Comparison of ENCODE assay signal across 8 cellular contexts in the genomic region with DNA sequence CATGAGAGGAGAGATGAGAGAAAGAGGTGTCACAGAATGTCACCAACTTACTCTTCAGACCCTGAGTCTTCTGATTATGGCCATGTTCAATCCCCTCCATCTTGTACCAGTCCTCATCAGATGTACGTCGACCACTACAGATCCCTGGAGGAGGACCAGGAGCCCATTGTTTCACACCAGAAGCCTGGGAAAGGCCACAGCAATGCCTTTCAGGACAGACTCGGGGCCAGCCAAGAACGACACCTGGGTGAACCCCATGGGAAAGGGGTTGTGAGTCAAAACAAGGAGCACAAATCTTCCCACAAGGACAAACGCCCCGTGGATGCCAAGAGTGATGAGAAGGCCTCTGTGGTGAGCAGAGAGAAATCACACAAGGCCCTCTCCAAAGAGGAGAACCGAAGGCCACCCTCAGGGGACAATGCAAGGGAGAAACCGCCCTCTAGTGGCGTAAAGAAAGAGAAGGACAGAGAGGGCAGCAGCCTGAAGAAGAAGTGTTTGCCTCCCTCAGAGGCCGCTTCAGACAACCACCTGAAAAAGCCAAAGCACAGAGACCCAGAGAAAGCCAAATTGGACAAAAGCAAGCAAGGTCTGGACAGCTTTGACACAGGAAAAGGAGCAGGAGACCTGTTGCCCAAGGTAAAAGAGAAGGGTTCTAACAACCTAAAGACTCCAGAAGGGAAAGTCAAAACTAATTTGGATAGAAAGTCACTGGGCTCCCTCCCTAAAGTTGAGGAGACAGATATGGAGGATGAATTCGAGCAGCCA. TPM values are rescaled to one million over a fixed set of nuclear protein-coding genes. Genes with fewer than 3 reads are reported as not detected.
DNase-seq lines count a peak whose midpoint lies in the region; ATAC-seq and TF ChIP-seq lines count a peak whose summit lies in the region.

No MANE protein-coding gene starts in this region.

- no peak overlapping the region for H3K23ac ChIP-seq in neuronal stem cell (ENCODE audit: low read depth, low read length, poor library complexity)

- peaks cover 14% of the 10 kb centered on the region for H3K4me1 ChIP-seq in ACC112 (ENCODE audit: control insufficient read depth, insufficient read depth, low read length, unreplicated experiment)
- H3K4me1 ChIP-seq in esophagus muscularis mucosa: peaks cover 7 to 26% (median 23%) of the 10 kb centered on the region in 4 donors
- no peaks in the 10 kb centered on the region for H3K4me1 ChIP-seq in neuronal stem cell (ENCODE audit: control insufficient read depth in 2 of 2, insufficient read depth in 1 of 2, low read depth in 1 of 2, low read length in 2 of 2)
- H3K4me1 ChIP-seq in uterus: no peaks in the 10 kb centered on the region

- H4K91ac ChIP-seq in neuronal stem cell (ENCODE audit: low read depth, low read length, poor library complexity): no peak overlapping the region

- no peak overlapping the region for H3K4me3 Mint-ChIP-seq in activated CD4-positive, alpha-beta T cell treated with anti-CD3 and anti-CD28 coated beads, Interleukin-2, amount 10 ng/mL, durations not matched to agents 24 days and 14 days

- peaks cover 25% of the 10 kb centered on the region for H3K4me1 Mint-ChIP-seq in activated CD4-positive, alpha-beta T cell treated with anti-CD3 and anti-CD28 coated beads, Interleukin-2, amount 10 ng/mL, durations not matched to agents 24 days and 14 days

- no peaks in the 10 kb centered on the region for H3K27me3 ChIP-seq in ACC112 (ENCODE audit: insufficient read depth, low read length)
- H3K27me3 ChIP-seq in esophagus muscularis mucosa: no peaks in the 10 kb centered on the region
- H3K27me3 ChIP-seq in neuronal stem cell (ENCODE audit: control insufficient read depth in 3 of 3, insufficient read depth in 3 of 3, low read depth in 1 of 3, low read length in 3 of 3): no peaks in the 10 kb centered on the region
- no peaks in the 10 kb centered on the region for H3K27me3 ChIP-seq in uterus

- H3K4me3 ChIP-seq in ACC112 (ENCODE audit: low read depth, low read length): no peak overlapping the region
- H3K4me3 ChIP-seq in esophagus muscularis mucosa: no peak overlapping the region
- H3K4me3 ChIP-seq in neuronal stem cell (ENCODE audit: low read length in 2 of 2): no peak overlapping the region
- H3K4me3 ChIP-seq in uterus: no peak overlapping the region

- peaks cover 46% of the 10 kb centered on the region for H3K36me3 ChIP-seq in ACC112 (ENCODE audit: insufficient read depth, low read length)
- H3K36me3 ChIP-seq in esophagus muscularis mucosa: peaks cover 56 to 75% (median 64%) of the 10 kb centered on the region in 4 donors
- H3K36me3 ChIP-seq in neuronal stem cell (replicated peaks in 1 of 2; ENCODE audit: control insufficient read depth in 2 of 2, insufficient read depth in 2 of 2, low read length in 2 of 2): peaks cover 37 to 97% of the 10 kb centered on the region in 2 donors
- peaks cover 0 to 3% of the 10 kb centered on the region in 2 donors for H3K36me3 ChIP-seq in uterus

- no peak for ATAC-seq in GM21360 (IDR thresholded peaks at IDR 0.05; ENCODE audit: unreplicated experiment)

- DNase-seq in GDM1 (lab: John Stamatoyannopoulos, UW) (peak; percentile 15), NCI-H1694 (lab: John Stamatoyannopoulos, UW) (peak; percentile 33), esophagus muscularis mucosa (ENCODE audit: extremely low spot score) (no peak), neuronal stem cell (ENCODE audit: low spot score) (peak; percentile 11), uterus (no peak)
- peak; percentile 79 for DNase-seq in activated CD4-positive, alpha-beta T cell treated with anti-CD3 and anti-CD28 coated beads, Interleukin-2, amount 10 ng/mL, durations not matched to agents 24 days and 14 days

- peaks cover 59% of the 10 kb centered on the region for H3K36me3 Mint-ChIP-seq in activated CD4-positive, alpha-beta T cell treated with anti-CD3 and anti-CD28 coated beads, Interleukin-2, amount 10 ng/mL, durations not matched to agents 24 days and 14 days (ENCODE audit: low read depth)

- WGBS in esophagus muscularis mucosa: 57% methylated on average over 8 of the region's 11 CpGs
- WGBS in neuronal stem cell (ENCODE audit: extremely low coverage in 2 of 2, insufficient read length in 2 of 2, insufficient replicate concordance in 1 of 2), 2 donors: no CpG with 5 or more reads among the region's 11 CpGs

- H3K18ac ChIP-seq in neuronal stem cell (ENCODE audit: low read length): no peak overlapping the region

- no peaks in the 10 kb centered on the region for H3K9me3 ChIP-seq in esophagus muscularis mucosa
- no peaks in the 10 kb centered on the region for H3K9me3 ChIP-seq in neuronal stem cell (replicated peaks in 1 of 2; ENCODE audit: control insufficient read depth in 2 of 2, insufficient read depth in 1 of 2, low read depth in 1 of 2, low read length in 2 of 2)
- no peaks in the 10 kb centered on the region for H3K9me3 ChIP-seq in uterus

- H3K79me2 ChIP-seq in ACC112 (ENCODE audit: control insufficient read depth, insufficient read depth, low read length, unreplicated experiment): peaks cover 51% of the 10 kb centered on the region

- H3K14ac ChIP-seq in neuronal stem cell (ENCODE audit: low read length): no peak overlapping the region

- TF ChIP-seq CTCF in esophagus muscularis mucosa (IDR thresholded peaks at IDR 0.05) (peak in 2 of 3 experiments; percentile 26 to 52), uterus (IDR thresholded peaks at IDR 0.05) (peak in 1 of 4 experiments; percentile 19)

- H2BK120ac ChIP-seq in neuronal stem cell (ENCODE audit: low read depth, low read length): no peak overlapping the region

- no peak overlapping the region for H2BK15ac ChIP-seq in neuronal stem cell (ENCODE audit: low read length)

- no peak overlapping the region for H2BK12ac ChIP-seq in neuronal stem cell (ENCODE audit: low read length)

- TF ChIP-seq POLR2A in esophagus muscularis mucosa (IDR thresholded peaks at IDR 0.05; ENCODE audit: low read depth) (no peak), uterus (IDR thresholded peaks at IDR 0.05) (no peak)

- H3K27ac ChIP-seq in ACC112 (ENCODE audit: low read depth, low read length) (peak overlapping the region; percentile 11; the same call in 1 of the 2 replicates), esophagus muscularis mucosa (replicated peaks in 1 of 4) (no peak overlapping the region), neuronal stem cell (replicated peaks; ENCODE audit: low read length) (no peak overlapping the region), uterus (no peak overlapping the region)

- no peak overlapping the region for H3K4ac ChIP-seq in neuronal stem cell (ENCODE audit: low read length)

- no peak overlapping the region for H2AFZ ChIP-seq in ACC112 (ENCODE audit: low read length, unreplicated experiment)
- H2AFZ ChIP-seq in neuronal stem cell (ENCODE audit: low read length): no peak overlapping the region

- H4K8ac ChIP-seq in neuronal stem cell (ENCODE audit: low read depth, low read length): no peak overlapping the region

- intact Hi-C loops in activated CD4-positive, alpha-beta T cell treated with anti-CD3 and anti-CD28 coated beads, Interleukin-2, amount 10 ng/mL, durations not matched to agents 24 days and 14 days (cut with micrococcal nuclease): loop anchor here (1.0 kb wide), 1 partner anchor 60 kb away; a partner anchor contains a TSS
- intact Hi-C loops in esophagus muscularis mucosa (cut with DNase I): no loop called here
- intact Hi-C loops in uterus (cut with DNase I; ENCODE audit: low total_unique reads): no loop called here

- no peak overlapping the region for H3K4me2 ChIP-seq in neuronal stem cell (ENCODE audit: insufficient read depth, low read length, poor library complexity, severe bottlenecking)

- peak overlapping the region; percentile 32 for H3K27ac Mint-ChIP-seq in activated CD4-positive, alpha-beta T cell treated with anti-CD3 and anti-CD28 coated beads, Interleukin-2, amount 10 ng/mL, durations not matched to agents 24 days and 14 days

- no peaks in the 10 kb centered on the region for H3K27me3 Mint-ChIP-seq in activated CD4-positive, alpha-beta T cell treated with anti-CD3 and anti-CD28 coated beads, Interleukin-2, amount 10 ng/mL, durations not matched to agents 24 days and 14 days

- H2BK5ac ChIP-seq in neuronal stem cell (ENCODE audit: low read length): no peak overlapping the region

- H2AK5ac ChIP-seq in neuronal stem cell (ENCODE audit: low read depth, low read length): no peak overlapping the region

- H3K9me3 Mint-ChIP-seq in activated CD4-positive, alpha-beta T cell treated with anti-CD3 and anti-CD28 coated beads, Interleukin-2, amount 10 ng/mL, durations not matched to agents 24 days and 14 days: no peaks in the 10 kb centered on the region

- no peak for TF ChIP-seq EP300 in esophagus muscularis mucosa (IDR thresholded peaks at IDR 0.05)

- no peak overlapping the region for H3K9ac ChIP-seq in neuronal stem cell (ENCODE audit: low read depth, low read length, poor library complexity)

- no peaks in the 10 kb centered on the region for H3K79me1 ChIP-seq in neuronal stem cell (ENCODE audit: low read depth, low read length)

RNA-seq across cellular contexts. Expression of a gene that starts 8.0 kb away (rescaled TPM):
- total RNA-seq in activated CD4-positive, alpha-beta T cell treated with anti-CD3 and anti-CD28 coated beads, Interleukin-2, amount 10 ng/mL, durations not matched to agents 24 days and 14 days: 51.9 and 54.3 TPM in 2 replicates
- 10 to 100 TPM; 35.7 to 45.4 (median 39.1) TPM for total RNA-seq in esophagus muscularis mucosa
- 16.5 TPM for polyA plus RNA-seq in neuronal stem cell (2013, experiment 1 of 2)
- polyA plus RNA-seq in neuronal stem cell (2013, experiment 2 of 2): 17.6 TPM
- total RNA-seq in uterus: 10 to 100 TPM in 3 of 4 donors, 1 to 10 TPM in 1; 9.7 to 35.7 (median 22.6) TPM

RNA-seq across cellular contexts. Expression of a gene that starts 27.0 kb away (rescaled TPM):
- total RNA-seq in activated CD4-positive, alpha-beta T cell treated with anti-CD3 and anti-CD28 coated beads, Interleukin-2, amount 10 ng/mL, durations not matched to agents 24 days and 14 days: 83.0 and 88.6 TPM in 2 replicates
- total RNA-seq in esophagus muscularis mucosa (10 to 100 TPM; 43.6 to 66.6 (median 56.0) TPM), uterus (10 to 100 TPM; 27.4 to 59.0 (median 49.9) TPM)
- polyA plus RNA-seq in neuronal stem cell (2013, experiment 1 of 2): 27.2 TPM
- polyA plus RNA-seq in neuronal stem cell (2013, experiment 2 of 2): 27.3 TPM

RNA-seq across cellular contexts. Expression of a gene that starts 39.7 kb away (rescaled TPM):
- 86.2 and 92.4 TPM in 2 replicates for total RNA-seq in activated CD4-positive, alpha-beta T cell treated with anti-CD3 and anti-CD28 coated beads, Interleukin-2, amount 10 ng/mL, durations not matched to agents 24 days and 14 days
- total RNA-seq in esophagus muscularis mucosa: 10 to 100 TPM; 32.8 to 51.4 (median 40.8) TPM
- 66.5 TPM for polyA plus RNA-seq in neuronal stem cell (2013, experiment 1 of 2)
- 66.6 TPM for polyA plus RNA-seq in neuronal stem cell (2013, experiment 2 of 2)
- total RNA-seq in uterus: 10 to 100 TPM in 3 of 4 donors, 1 to 10 TPM in 1; 4.6 to 33.5 (median 20.3) TPM

RNA-seq across cellular contexts. Expression of a gene that starts 49.3 kb away (rescaled TPM):
- total RNA-seq in activated CD4-positive, alpha-beta T cell treated with anti-CD3 and anti-CD28 coated beads, Interleukin-2, amount 10 ng/mL, durations not matched to agents 24 days and 14 days: 66.3 and 73.5 TPM in 2 replicates
- total RNA-seq in esophagus muscularis mucosa (10 to 100 TPM in 3 of 4 donors, 1 to 10 TPM in 1; 7.1 to 13.6 (median 12.8) TPM), uterus (10 to 100 TPM; 14.1 to 16.7 (median 15.0) TPM)
- polyA plus RNA-seq in neuronal stem cell (2013, experiment 1 of 2): 24.0 TPM
- 26.2 TPM for polyA plus RNA-seq in neuronal stem cell (2013, experiment 2 of 2)

RNA-seq across cellular contexts. Expression of a gene that starts 59.6 kb away (rescaled TPM):
- total RNA-seq in activated CD4-positive, alpha-beta T cell treated with anti-CD3 and anti-CD28 coated beads, Interleukin-2, amount 10 ng/mL, durations not matched to agents 24 days and 14 days: 1,147 and 1,194 TPM in 2 replicates
- total RNA-seq in esophagus muscularis mucosa: 1,000 to 10,000 TPM in 1 of 4 donors, 100 to 1,000 TPM in 3; 706 to 1,125 (median 899) TPM
- polyA plus RNA-seq in neuronal stem cell (2013, experiment 1 of 2): 2,607 TPM
- 2,636 TPM for polyA plus RNA-seq in neuronal stem cell (2013, experiment 2 of 2)
- 1,000 to 10,000 TPM in 3 of 4 donors, 100 to 1,000 TPM in 1; 710 to 1,429 (median 1,220) TPM for total RNA-seq in uterus

Comparison
In these comparisons a context has a peak if more than half of its experiments do, and no peak if none do; other contexts are left out.
1. DNase-seq: peak in GDM1 (single experiment), NCI-H1694 (single experiment), activated CD4-positive, alpha-beta T cell treated with anti-CD3 and anti-CD28 coated beads, Interleukin-2, amount 10 ng/mL, durations not matched to agents 24 days and 14 days (single experiment) and neuronal stem cell (single experiment); none in esophagus muscularis mucosa (single experiment) and uterus (0 of 2).